In genomic region chr1:116622496-116622895, GRCh38 we compare ENCODE assay signal across 1 cellular context. TPM values are rescaled to one million over a fixed set of nuclear protein-coding genes. Genes with fewer than 3 reads are reported as not detected.
"Had no signal": no experiment of that assay in that cellular context is flagged by ENCODE, and none has a peak within 500 bp of the region (broad histone marks: within the 10 kb centered on the region; RNA-seq: fewer than 3 reads in every experiment).

No MANE protein-coding gene starts in this region.

RNA-seq across cellular contexts. Expression of gene IGSF3, which starts 45.0 kb away (rescaled TPM):
- total RNA-seq: OCI-LY7 had no signal
